In the genomic region with DNA sequence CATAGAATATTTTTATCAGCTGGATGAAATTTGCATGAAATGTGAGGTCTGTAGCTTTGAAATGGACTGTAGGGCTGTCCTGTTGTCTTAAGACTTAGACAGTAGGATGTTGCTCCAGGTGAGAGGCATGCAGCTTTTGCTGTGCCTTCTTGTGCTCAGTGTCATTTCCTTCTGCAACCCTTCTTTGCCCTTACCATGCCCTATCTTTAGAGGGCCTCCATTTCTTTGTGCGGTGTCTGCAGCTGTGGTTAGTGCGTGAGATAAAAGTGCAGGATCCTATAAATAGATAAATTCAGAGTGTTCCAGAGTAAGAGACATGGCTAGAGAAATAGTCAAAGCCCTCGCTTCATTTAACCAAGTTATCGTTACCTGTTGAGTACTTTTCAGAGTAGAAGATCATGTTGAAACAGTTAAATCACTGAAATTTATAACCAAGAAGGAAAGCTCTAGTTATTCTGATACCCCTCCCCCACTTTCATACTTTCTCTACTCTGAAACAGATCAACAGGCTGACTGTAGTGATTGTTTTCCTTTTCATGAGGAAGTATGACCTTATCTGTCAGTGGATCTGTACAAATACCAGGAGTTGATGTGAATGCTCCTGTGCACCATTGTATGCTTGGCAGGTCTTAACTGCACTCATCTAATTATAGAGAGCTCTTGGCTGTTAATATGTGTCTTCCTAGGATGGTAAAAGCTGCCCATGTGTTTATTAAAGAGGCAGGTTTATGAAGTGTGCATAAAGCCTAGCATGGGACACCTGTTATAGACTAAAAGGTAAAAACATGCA, we compare ENCODE assay signal across 1 cellular context.
TF ChIP-seq lines count a peak whose summit lies in the region.

No MANE protein-coding gene starts in this region.

TF ChIP-seq in GM12878, 131 proteins besides CTCF, POLR2A, EP300 and RAD21:
- TF ChIP-seq, protein P1, sequence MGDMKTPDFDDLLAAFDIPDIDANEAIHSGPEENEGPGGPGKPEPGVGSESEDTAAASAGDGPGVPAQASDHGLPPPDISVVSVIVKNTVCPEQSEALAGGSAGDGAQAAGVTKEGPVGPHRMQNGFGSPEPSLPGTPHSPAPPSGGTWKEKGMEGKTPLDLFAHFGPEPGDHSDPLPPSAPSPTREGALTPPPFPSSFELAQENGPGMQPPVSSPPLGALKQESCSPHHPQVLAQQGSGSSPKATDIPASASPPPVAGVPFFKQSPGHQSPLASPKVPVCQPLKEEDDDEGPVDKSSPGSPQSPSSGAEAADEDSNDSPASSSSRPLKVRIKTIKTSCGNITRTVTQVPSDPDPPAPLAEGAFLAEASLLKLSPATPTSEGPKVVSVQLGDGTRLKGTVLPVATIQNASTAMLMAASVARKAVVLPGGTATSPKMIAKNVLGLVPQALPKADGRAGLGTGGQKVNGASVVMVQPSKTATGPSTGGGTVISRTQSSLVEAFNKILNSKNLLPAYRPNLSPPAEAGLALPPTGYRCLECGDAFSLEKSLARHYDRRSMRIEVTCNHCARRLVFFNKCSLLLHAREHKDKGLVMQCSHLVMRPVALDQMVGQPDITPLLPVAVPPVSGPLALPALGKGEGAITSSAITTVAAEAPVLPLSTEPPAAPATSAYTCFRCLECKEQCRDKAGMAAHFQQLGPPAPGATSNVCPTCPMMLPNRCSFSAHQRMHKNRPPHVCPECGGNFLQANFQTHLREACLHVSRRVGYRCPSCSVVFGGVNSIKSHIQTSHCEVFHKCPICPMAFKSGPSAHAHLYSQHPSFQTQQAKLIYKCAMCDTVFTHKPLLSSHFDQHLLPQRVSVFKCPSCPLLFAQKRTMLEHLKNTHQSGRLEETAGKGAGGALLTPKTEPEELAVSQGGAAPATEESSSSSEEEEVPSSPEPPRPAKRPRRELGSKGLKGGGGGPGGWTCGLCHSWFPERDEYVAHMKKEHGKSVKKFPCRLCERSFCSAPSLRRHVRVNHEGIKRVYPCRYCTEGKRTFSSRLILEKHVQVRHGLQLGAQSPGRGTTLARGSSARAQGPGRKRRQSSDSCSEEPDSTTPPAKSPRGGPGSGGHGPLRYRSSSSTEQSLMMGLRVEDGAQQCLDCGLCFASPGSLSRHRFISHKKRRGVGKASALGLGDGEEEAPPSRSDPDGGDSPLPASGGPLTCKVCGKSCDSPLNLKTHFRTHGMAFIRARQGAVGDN (IDR thresholded peaks at IDR 0.05) = no peak
- TF ChIP-seq CEBPB (IDR thresholded peaks at IDR 0.05; ENCODE audit: borderline replicate concordance in 1 of 2, low read depth in 2 of 2, low read length in 2 of 2) (no peak), BCL11A (IDR thresholded peaks at IDR 0.05; ENCODE audit: low read depth, low read length) (no peak), NR2C2 (IDR thresholded peaks at IDR 0.05; ENCODE audit: borderline replicate concordance, control insufficient read depth, insufficient read length, low read depth) (no peak), NFYA (IDR thresholded peaks at IDR 0.05; ENCODE audit: borderline replicate concordance, low read depth, low read length) (no peak), TAF1 (IDR thresholded peaks at IDR 0.05; ENCODE audit: borderline replicate concordance, low read depth, low read length) (no peak), CREM (IDR thresholded peaks at IDR 0.05; ENCODE audit: low read depth) (no peak), TBL1XR1 (IDR thresholded peaks at IDR 0.05; ENCODE audit: low read depth, low read length) (no peak), GATAD2B (conservative IDR thresholded peaks at IDR 0.05; ENCODE audit: low read depth) (no peak), RCOR1 (conservative IDR thresholded peaks at IDR 0.05; ENCODE audit: low read depth, low read length) (no peak), SPI1 (IDR thresholded peaks at IDR 0.05; ENCODE audit: borderline replicate concordance, insufficient read depth, low read depth, low read length) (no peak)
- TF ChIP-seq, protein P2, sequence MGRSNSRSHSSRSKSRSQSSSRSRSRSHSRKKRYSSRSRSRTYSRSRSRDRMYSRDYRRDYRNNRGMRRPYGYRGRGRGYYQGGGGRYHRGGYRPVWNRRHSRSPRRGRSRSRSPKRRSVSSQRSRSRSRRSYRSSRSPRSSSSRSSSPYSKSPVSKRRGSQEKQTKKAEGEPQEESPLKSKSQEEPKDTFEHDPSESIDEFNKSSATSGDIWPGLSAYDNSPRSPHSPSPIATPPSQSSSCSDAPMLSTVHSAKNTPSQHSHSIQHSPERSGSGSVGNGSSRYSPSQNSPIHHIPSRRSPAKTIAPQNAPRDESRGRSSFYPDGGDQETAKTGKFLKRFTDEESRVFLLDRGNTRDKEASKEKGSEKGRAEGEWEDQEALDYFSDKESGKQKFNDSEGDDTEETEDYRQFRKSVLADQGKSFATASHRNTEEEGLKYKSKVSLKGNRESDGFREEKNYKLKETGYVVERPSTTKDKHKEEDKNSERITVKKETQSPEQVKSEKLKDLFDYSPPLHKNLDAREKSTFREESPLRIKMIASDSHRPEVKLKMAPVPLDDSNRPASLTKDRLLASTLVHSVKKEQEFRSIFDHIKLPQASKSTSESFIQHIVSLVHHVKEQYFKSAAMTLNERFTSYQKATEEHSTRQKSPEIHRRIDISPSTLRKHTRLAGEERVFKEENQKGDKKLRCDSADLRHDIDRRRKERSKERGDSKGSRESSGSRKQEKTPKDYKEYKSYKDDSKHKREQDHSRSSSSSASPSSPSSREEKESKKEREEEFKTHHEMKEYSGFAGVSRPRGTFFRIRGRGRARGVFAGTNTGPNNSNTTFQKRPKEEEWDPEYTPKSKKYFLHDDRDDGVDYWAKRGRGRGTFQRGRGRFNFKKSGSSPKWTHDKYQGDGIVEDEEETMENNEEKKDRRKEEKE (IDR thresholded peaks at IDR 0.05) = no peak
- TF ChIP-seq, protein P3, sequence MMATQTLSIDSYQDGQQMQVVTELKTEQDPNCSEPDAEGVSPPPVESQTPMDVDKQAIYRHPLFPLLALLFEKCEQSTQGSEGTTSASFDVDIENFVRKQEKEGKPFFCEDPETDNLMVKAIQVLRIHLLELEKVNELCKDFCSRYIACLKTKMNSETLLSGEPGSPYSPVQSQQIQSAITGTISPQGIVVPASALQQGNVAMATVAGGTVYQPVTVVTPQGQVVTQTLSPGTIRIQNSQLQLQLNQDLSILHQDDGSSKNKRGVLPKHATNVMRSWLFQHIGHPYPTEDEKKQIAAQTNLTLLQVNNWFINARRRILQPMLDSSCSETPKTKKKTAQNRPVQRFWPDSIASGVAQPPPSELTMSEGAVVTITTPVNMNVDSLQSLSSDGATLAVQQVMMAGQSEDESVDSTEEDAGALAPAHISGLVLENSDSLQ (IDR thresholded peaks at IDR 0.05) = no peak
- TF ChIP-seq, protein P4, sequence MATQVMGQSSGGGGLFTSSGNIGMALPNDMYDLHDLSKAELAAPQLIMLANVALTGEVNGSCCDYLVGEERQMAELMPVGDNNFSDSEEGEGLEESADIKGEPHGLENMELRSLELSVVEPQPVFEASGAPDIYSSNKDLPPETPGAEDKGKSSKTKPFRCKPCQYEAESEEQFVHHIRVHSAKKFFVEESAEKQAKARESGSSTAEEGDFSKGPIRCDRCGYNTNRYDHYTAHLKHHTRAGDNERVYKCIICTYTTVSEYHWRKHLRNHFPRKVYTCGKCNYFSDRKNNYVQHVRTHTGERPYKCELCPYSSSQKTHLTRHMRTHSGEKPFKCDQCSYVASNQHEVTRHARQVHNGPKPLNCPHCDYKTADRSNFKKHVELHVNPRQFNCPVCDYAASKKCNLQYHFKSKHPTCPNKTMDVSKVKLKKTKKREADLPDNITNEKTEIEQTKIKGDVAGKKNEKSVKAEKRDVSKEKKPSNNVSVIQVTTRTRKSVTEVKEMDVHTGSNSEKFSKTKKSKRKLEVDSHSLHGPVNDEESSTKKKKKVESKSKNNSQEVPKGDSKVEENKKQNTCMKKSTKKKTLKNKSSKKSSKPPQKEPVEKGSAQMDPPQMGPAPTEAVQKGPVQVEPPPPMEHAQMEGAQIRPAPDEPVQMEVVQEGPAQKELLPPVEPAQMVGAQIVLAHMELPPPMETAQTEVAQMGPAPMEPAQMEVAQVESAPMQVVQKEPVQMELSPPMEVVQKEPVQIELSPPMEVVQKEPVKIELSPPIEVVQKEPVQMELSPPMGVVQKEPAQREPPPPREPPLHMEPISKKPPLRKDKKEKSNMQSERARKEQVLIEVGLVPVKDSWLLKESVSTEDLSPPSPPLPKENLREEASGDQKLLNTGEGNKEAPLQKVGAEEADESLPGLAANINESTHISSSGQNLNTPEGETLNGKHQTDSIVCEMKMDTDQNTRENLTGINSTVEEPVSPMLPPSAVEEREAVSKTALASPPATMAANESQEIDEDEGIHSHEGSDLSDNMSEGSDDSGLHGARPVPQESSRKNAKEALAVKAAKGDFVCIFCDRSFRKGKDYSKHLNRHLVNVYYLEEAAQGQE (IDR thresholded peaks at IDR 0.05; ENCODE audit: low read depth, low read length) = no peak
- TF ChIP-seq, protein P5, sequence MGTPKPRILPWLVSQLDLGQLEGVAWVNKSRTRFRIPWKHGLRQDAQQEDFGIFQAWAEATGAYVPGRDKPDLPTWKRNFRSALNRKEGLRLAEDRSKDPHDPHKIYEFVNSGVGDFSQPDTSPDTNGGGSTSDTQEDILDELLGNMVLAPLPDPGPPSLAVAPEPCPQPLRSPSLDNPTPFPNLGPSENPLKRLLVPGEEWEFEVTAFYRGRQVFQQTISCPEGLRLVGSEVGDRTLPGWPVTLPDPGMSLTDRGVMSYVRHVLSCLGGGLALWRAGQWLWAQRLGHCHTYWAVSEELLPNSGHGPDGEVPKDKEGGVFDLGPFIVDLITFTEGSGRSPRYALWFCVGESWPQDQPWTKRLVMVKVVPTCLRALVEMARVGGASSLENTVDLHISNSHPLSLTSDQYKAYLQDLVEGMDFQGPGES (IDR thresholded peaks at IDR 0.05) = no peak
- TF ChIP-seq, protein P6, sequence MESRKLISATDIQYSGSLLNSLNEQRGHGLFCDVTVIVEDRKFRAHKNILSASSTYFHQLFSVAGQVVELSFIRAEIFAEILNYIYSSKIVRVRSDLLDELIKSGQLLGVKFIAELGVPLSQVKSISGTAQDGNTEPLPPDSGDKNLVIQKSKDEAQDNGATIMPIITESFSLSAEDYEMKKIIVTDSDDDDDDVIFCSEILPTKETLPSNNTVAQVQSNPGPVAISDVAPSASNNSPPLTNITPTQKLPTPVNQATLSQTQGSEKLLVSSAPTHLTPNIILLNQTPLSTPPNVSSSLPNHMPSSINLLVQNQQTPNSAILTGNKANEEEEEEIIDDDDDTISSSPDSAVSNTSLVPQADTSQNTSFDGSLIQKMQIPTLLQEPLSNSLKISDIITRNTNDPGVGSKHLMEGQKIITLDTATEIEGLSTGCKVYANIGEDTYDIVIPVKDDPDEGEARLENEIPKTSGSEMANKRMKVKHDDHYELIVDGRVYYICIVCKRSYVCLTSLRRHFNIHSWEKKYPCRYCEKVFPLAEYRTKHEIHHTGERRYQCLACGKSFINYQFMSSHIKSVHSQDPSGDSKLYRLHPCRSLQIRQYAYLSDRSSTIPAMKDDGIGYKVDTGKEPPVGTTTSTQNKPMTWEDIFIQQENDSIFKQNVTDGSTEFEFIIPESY (IDR thresholded peaks at IDR 0.05) = no peak
- TF ChIP-seq, protein P7, sequence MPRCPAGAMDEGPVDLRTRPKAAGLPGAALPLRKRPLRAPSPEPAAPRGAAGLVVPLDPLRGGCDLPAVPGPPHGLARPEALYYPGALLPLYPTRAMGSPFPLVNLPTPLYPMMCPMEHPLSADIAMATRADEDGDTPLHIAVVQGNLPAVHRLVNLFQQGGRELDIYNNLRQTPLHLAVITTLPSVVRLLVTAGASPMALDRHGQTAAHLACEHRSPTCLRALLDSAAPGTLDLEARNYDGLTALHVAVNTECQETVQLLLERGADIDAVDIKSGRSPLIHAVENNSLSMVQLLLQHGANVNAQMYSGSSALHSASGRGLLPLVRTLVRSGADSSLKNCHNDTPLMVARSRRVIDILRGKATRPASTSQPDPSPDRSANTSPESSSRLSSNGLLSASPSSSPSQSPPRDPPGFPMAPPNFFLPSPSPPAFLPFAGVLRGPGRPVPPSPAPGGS (IDR thresholded peaks at IDR 0.05; ENCODE audit: borderline replicate concordance, insufficient read depth, low read depth, low read length, poor library complexity, severe bottlenecking) = no peak
- TF ChIP-seq, protein P8, sequence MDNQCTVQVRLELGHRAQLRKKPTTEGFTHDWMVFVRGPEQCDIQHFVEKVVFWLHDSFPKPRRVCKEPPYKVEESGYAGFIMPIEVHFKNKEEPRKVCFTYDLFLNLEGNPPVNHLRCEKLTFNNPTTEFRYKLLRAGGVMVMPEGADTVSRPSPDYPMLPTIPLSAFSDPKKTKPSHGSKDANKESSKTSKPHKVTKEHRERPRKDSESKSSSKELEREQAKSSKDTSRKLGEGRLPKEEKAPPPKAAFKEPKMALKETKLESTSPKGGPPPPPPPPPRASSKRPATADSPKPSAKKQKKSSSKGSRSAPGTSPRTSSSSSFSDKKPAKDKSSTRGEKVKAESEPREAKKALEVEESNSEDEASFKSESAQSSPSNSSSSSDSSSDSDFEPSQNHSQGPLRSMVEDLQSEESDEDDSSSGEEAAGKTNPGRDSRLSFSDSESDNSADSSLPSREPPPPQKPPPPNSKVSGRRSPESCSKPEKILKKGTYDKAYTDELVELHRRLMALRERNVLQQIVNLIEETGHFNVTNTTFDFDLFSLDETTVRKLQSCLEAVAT (IDR thresholded peaks at IDR 0.05) = no peak
TF ChIP-seq in GM12878: peak in this region for 0.
